19 cellular contexts compared by ENCODE assay signal in genomic region chr5:6485441-6485840, GRCh38. TPM values are rescaled to one million over a fixed set of nuclear protein-coding genes. Genes with fewer than 3 reads are reported as not detected.
DNase-seq lines count a peak whose midpoint lies in the region; ATAC-seq and TF ChIP-seq lines count a peak whose summit lies in the region.
"Had no signal": no experiment of that assay in that cellular context is flagged by ENCODE, and none has a peak within 500 bp of the region (broad histone marks: within the 10 kb centered on the region; RNA-seq: fewer than 3 reads in every experiment).

No MANE protein-coding gene starts in this region.

- no peak overlapping the region for H3K27ac Mint-ChIP-seq in T-helper 2 cell treated with Interferon-gamma antibody and Interleukin-4, amounts not matched to agents 5 μg/mL and 100 μg/mL, for 36 hours
- H3K27ac Mint-ChIP-seq in activated B cell treated with CpG ODN at 0.5 μM for 24 hours: peak overlapping the region; percentile 64
- peak overlapping the region; percentile 43 for H3K27ac Mint-ChIP-seq in type B pancreatic cell

- DNase-seq in T-helper 2 cell treated with Interferon-gamma antibody and Interleukin-4, amounts not matched to agents 5 μg/mL and 100 μg/mL, for 36 hours (ENCODE audit: low spot score): no peak
- DNase-seq in T-helper 2 cell: no peak
- peak; percentile 39 for DNase-seq in GM12865 (ENCODE audit: low read depth)
- no peak for DNase-seq in activated B cell treated with CpG ODN at 0.5 μM for 24 hours
- no peak for DNase-seq in type B pancreatic cell (ENCODE audit: extremely low spot score, unreplicated experiment)
- no peak for DNase-seq in NCI-H128 (lab: John Stamatoyannopoulos, UW; ENCODE audit: unreplicated experiment)
- DNase-seq in CD1c-positive myeloid dendritic cell (ENCODE audit: extremely low spot score): no peak
- DNase-seq: 8988T, DND-41, GOT3, NCI-H1092 treated with DMSO at 0.1 percent for 48 hours, NCI-H2081, NCI-H748 treated with DMSO at 0.1 percent for 48 hours, PC-3, SIG-M5 had no signal

- H3K27me3 Mint-ChIP-seq in T-helper 2 cell treated with Interferon-gamma antibody and Interleukin-4, amounts not matched to agents 5 μg/mL and 100 μg/mL, for 36 hours (ENCODE audit: low read depth): peaks cover 39% of the 10 kb centered on the region
- no peaks in the 10 kb centered on the region for H3K27me3 Mint-ChIP-seq in activated B cell treated with CpG ODN at 0.5 μM for 24 hours
- H3K27me3 Mint-ChIP-seq in type B pancreatic cell: peaks cover 13% of the 10 kb centered on the region

- no peaks in the 10 kb centered on the region for H3K9me3 Mint-ChIP-seq in T-helper 2 cell treated with Interferon-gamma antibody and Interleukin-4, amounts not matched to agents 5 μg/mL and 100 μg/mL, for 36 hours
- H3K9me3 Mint-ChIP-seq in activated B cell treated with CpG ODN at 0.5 μM for 24 hours (no peaks in the 10 kb centered on the region), type B pancreatic cell (no peaks in the 10 kb centered on the region)

- ATAC-seq in activated B cell treated with CpG ODN at 0.5 μM for 24 hours (ENCODE audit: low read depth) (no peak), HG02763 (IDR thresholded peaks at IDR 0.05; ENCODE audit: unreplicated experiment) (no peak)
- ATAC-seq: HCT116, PC-3, SK-N-SH treated with all-trans-retinoic acid at 6 μM for 48 hours had no signal

- peak overlapping the region; percentile 21 for H3K4me3 Mint-ChIP-seq in T-helper 2 cell treated with Interferon-gamma antibody and Interleukin-4, amounts not matched to agents 5 μg/mL and 100 μg/mL, for 36 hours
- peak overlapping the region; percentile 12 for H3K4me3 Mint-ChIP-seq in activated B cell treated with CpG ODN at 0.5 μM for 24 hours
- H3K4me3 Mint-ChIP-seq in type B pancreatic cell: no peak overlapping the region

- H3K4me3 ChIP-seq in GM12865 (ENCODE audit: low read depth, low read length): no peak overlapping the region

- H3K36me3 Mint-ChIP-seq in T-helper 2 cell treated with Interferon-gamma antibody and Interleukin-4, amounts not matched to agents 5 μg/mL and 100 μg/mL, for 36 hours (ENCODE audit: low read depth): no peaks in the 10 kb centered on the region
- H3K36me3 Mint-ChIP-seq in activated B cell treated with CpG ODN at 0.5 μM for 24 hours (ENCODE audit: low read depth): no peaks in the 10 kb centered on the region
- no peaks in the 10 kb centered on the region for H3K36me3 Mint-ChIP-seq in type B pancreatic cell

- peaks cover 20% of the 10 kb centered on the region for H3K4me1 Mint-ChIP-seq in T-helper 2 cell treated with Interferon-gamma antibody and Interleukin-4, amounts not matched to agents 5 μg/mL and 100 μg/mL, for 36 hours (ENCODE audit: low read depth)
- H3K4me1 Mint-ChIP-seq in activated B cell treated with CpG ODN at 0.5 μM for 24 hours: peaks cover 50% of the 10 kb centered on the region
- H3K4me1 Mint-ChIP-seq in type B pancreatic cell (ENCODE audit: unreplicated experiment): peaks cover 26% of the 10 kb centered on the region

- TF ChIP-seq CTCF in GM12865 (IDR thresholded peaks at IDR 0.05; ENCODE audit: insufficient read depth, low read depth, low read length, missing control alignments) (no peak), activated B cell treated with CpG ODN at 0.5 μM for 24 hours (IDR thresholded peaks at IDR 0.05) (no peak), type B pancreatic cell (conservative IDR thresholded peaks at IDR 0.05) (no peak)

- CTCF ChIA-PET in activated B cell treated with CpG ODN at 0.5 μM for 24 hours (lab: Charles Lee): no interaction called here

- POLR2A ChIA-PET in activated B cell treated with CpG ODN at 0.5 μM for 24 hours (lab: Charles Lee): interaction anchor here (1.4 kb wide), 1 partner anchor 107 kb away, joined by 6 read pairs; the partner anchor contains the start of gene MED10

- intact Hi-C loops in activated B cell treated with CpG ODN at 0.5 μM for 24 hours (cut with micrococcal nuclease): loop anchor here (5.0 to 10.0 kb wide), 2 partner anchors 97 to 239 kb away; no protein-coding TSS in a partner anchor

RNA-seq across cellular contexts. Expression of gene UBE2QL1, which starts 36.8 kb away (rescaled TPM):
- 1.2 and 1.3 TPM in 2 replicates for total RNA-seq in activated B cell treated with CpG ODN at 0.5 μM for 24 hours
- total RNA-seq in type B pancreatic cell (ENCODE audit: low replicate concordance): 5.6 and 6.9 TPM in 2 replicates
- total RNA-seq: LHCN-M2 had no signal
